ENCODE assay signal across 15 cellular contexts in the genomic region with DNA sequence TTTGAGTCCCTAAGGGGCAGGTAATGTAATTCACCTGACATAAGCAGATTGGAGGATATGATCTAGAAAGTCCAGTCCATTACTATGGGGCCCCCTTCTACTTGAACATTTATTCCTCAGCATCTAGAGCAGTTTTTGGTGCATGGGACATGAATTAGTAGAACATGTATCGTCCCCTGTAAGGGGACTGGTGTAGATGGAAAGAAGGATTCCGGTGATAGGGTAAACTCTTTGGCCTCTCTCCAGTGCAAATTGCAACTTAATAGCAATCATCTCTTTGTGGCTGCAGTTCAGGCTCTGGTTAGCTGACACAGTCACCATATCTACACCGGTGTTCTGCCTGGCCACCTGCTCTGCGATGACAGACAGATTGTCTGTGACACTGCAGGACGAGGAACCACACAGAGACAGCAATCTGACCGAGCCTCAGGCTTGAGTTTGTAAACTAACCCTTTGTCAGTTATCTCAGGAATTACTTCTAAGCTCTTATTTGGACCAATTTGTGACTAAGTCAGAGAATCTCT. TPM values are rescaled to one million over a fixed set of nuclear protein-coding genes. Genes with fewer than 3 reads are reported as not detected.
DNase-seq lines count a peak whose midpoint lies in the region; ATAC-seq and TF ChIP-seq lines count a peak whose summit lies in the region.
"Had no signal": no experiment of that assay in that cellular context is flagged by ENCODE, and none has a peak within 500 bp of the region (broad histone marks: within the 10 kb centered on the region; RNA-seq: fewer than 3 reads in every experiment).

No MANE protein-coding gene starts in this region.

- no peak for ATAC-seq in naive thymus-derived CD4-positive, alpha-beta T cell
- ATAC-seq in gastroesophageal sphincter: no peak
- ATAC-seq: activated CD4-positive, CD25-positive, alpha-beta regulatory T cell treated with anti-CD3 and anti-CD28 coated beads, Interleukin-2, amount 50 U/mL, for 24 hours; PC-3; stimulated activated naive CD8-positive, alpha-beta T cell treated with anti-CD3 and anti-CD28 coated beads, Interleukin-15, Interleukin-2, amounts not matched to agents 100 U/mL and 50 U/mL, for 24 hours had no signal

- H3K4me3 Mint-ChIP-seq in HFFc6 (peak overlapping the region; percentile 72), neural progenitor cell (no peak overlapping the region)
- no peak overlapping the region for H3K4me3 Mint-ChIP-seq in activated naive CD4-positive, alpha-beta T cell treated with anti-CD3 and anti-CD28 coated beads for 36 hours
- H3K4me3 Mint-ChIP-seq in naive thymus-derived CD4-positive, alpha-beta T cell: no peak overlapping the region
- H3K4me3 Mint-ChIP-seq: activated naive CD8-positive, alpha-beta T cell treated with anti-CD3 and anti-CD28 coated beads, Interleukin-2, amount 10 ng/mL, durations not matched to agents 7 days and 5 days had no signal

- H3K27ac ChIP-seq in WERI-Rb-1 (no peak overlapping the region), neural progenitor cell (no peak overlapping the region), gastroesophageal sphincter (no peak overlapping the region)
- H3K27ac ChIP-seq in naive thymus-derived CD4-positive, alpha-beta T cell (ENCODE audit: low read depth, low read length): no peak overlapping the region

- WGBS in gastroesophageal sphincter (ENCODE audit: low coverage in 1 of 2), 2 donors: 48 to 90% methylated on average over 2 to 6 of the region's 6 CpGs

- no peak for DNase-seq in HFFc6
- peak; percentile 89 for DNase-seq in NCI-H146 treated with DMSO at 0.1 percent for 48 hours (lab: John Stamatoyannopoulos, UW; ENCODE audit: unreplicated experiment)
- DNase-seq in WERI-Rb-1: peak; percentile 74
- peak; percentile 20 for DNase-seq in neural progenitor cell (ENCODE audit: low spot score)
- DNase-seq in activated naive CD4-positive, alpha-beta T cell treated with anti-CD3 and anti-CD28 coated beads for 36 hours: no peak
- DNase-seq in naive thymus-derived CD4-positive, alpha-beta T cell: no peak
- no peak for DNase-seq in hepatic stellate cell (ENCODE audit: low spot score)
- DNase-seq: activated naive CD8-positive, alpha-beta T cell treated with anti-CD3 and anti-CD28 coated beads, Interleukin-2, amount 10 ng/mL, durations not matched to agents 7 days and 5 days; activated T-cell treated with anti-CD3 and anti-CD28 coated beads for 4 hours; NCI-H1436; PC-3; stimulated activated naive CD8-positive, alpha-beta T cell treated with anti-CD3 and anti-CD28 coated beads, Interleukin-15, Interleukin-2, amounts not matched to agents 100 U/mL and 50 U/mL, for 24 hours had no signal

- TF ChIP-seq EP300 in gastroesophageal sphincter (IDR thresholded peaks at IDR 0.05): no peak

- H3K9me3 Mint-ChIP-seq in HFFc6 (no peaks in the 10 kb centered on the region), neural progenitor cell (no peaks in the 10 kb centered on the region)
- no peaks in the 10 kb centered on the region for H3K9me3 Mint-ChIP-seq in activated naive CD4-positive, alpha-beta T cell treated with anti-CD3 and anti-CD28 coated beads for 36 hours
- H3K9me3 Mint-ChIP-seq in naive thymus-derived CD4-positive, alpha-beta T cell: no peaks in the 10 kb centered on the region
- H3K9me3 Mint-ChIP-seq: activated naive CD8-positive, alpha-beta T cell treated with anti-CD3 and anti-CD28 coated beads, Interleukin-2, amount 10 ng/mL, durations not matched to agents 7 days and 5 days had no signal

- peak overlapping the region; percentile 72; the same call in 1 of the 2 replicates for H3K27ac Mint-ChIP-seq in HFFc6
- H3K27ac Mint-ChIP-seq in neural progenitor cell: no peak overlapping the region
- H3K27ac Mint-ChIP-seq in activated naive CD4-positive, alpha-beta T cell treated with anti-CD3 and anti-CD28 coated beads for 36 hours: no peak overlapping the region
- H3K27ac Mint-ChIP-seq in naive thymus-derived CD4-positive, alpha-beta T cell: no peak overlapping the region
- H3K27ac Mint-ChIP-seq: activated naive CD8-positive, alpha-beta T cell treated with anti-CD3 and anti-CD28 coated beads, Interleukin-2, amount 10 ng/mL, durations not matched to agents 7 days and 5 days had no signal

- H3K27me3 ChIP-seq in WERI-Rb-1 (ENCODE audit: insufficient read depth, low read depth, severe bottlenecking) (no peaks in the 10 kb centered on the region), neural progenitor cell (peaks cover 15% of the 10 kb centered on the region), gastroesophageal sphincter (no peaks in the 10 kb centered on the region)
- peaks cover 0 to 3% of the 10 kb centered on the region in 2 donors for H3K27me3 ChIP-seq in naive thymus-derived CD4-positive, alpha-beta T cell (ENCODE audit: control insufficient read depth in 2 of 2, insufficient read depth in 2 of 2, low read length in 2 of 2)
- H3K27me3 ChIP-seq: BLaER1 treated with 17β-estradiol and CSF1 and Interleukin-3, amounts not matched to agents 10 nM and 100 nM had no signal

- H3K4me3 ChIP-seq in WERI-Rb-1 (ENCODE audit: low read depth, low read length): no peak overlapping the region
- no peak overlapping the region for H3K4me3 ChIP-seq in neural progenitor cell
- H3K4me3 ChIP-seq in naive thymus-derived CD4-positive, alpha-beta T cell (ENCODE audit: low read length): no peak overlapping the region
- peak overlapping the region in 1 of 2 donors; percentile 15 for H3K4me3 ChIP-seq in gastroesophageal sphincter
- H3K4me3 ChIP-seq: BLaER1 treated with 17β-estradiol and CSF1 and Interleukin-3, amounts not matched to agents 10 nM and 100 nM had no signal

- TF ChIP-seq POLR2A in gastroesophageal sphincter (IDR thresholded peaks at IDR 0.05): no peak

- no peaks in the 10 kb centered on the region for H3K79me2 ChIP-seq in neural progenitor cell (ENCODE audit: low read depth)

- H3K4me1 ChIP-seq in neural progenitor cell (peaks cover 9% of the 10 kb centered on the region), gastroesophageal sphincter (no peaks in the 10 kb centered on the region)
- H3K4me1 ChIP-seq in naive thymus-derived CD4-positive, alpha-beta T cell (ENCODE audit: control insufficient read depth in 2 of 2, insufficient read depth in 2 of 2, low read length in 2 of 2): no peaks in the 10 kb centered on the region

- H2AFZ ChIP-seq in neural progenitor cell (replicated peaks): peak overlapping the region; percentile 72

- H3K27me3 Mint-ChIP-seq in HFFc6 (ENCODE audit: insufficient read depth) (no peaks in the 10 kb centered on the region; the same call in 1 of the 2 replicates), neural progenitor cell (ENCODE audit: insufficient read depth, low read depth) (peaks cover 2% of the 10 kb centered on the region)
- peaks cover 15% of the 10 kb centered on the region for H3K27me3 Mint-ChIP-seq in activated naive CD4-positive, alpha-beta T cell treated with anti-CD3 and anti-CD28 coated beads for 36 hours (ENCODE audit: low read depth)
- H3K27me3 Mint-ChIP-seq in naive thymus-derived CD4-positive, alpha-beta T cell: peaks cover 0 to 20% (median 4%) of the 10 kb centered on the region in 5 donors

- H3K4me1 Mint-ChIP-seq in HFFc6 (ENCODE audit: low read depth) (peaks cover 39% of the 10 kb centered on the region), neural progenitor cell (peaks cover 22% of the 10 kb centered on the region)
- no peaks in the 10 kb centered on the region for H3K4me1 Mint-ChIP-seq in activated naive CD4-positive, alpha-beta T cell treated with anti-CD3 and anti-CD28 coated beads for 36 hours (ENCODE audit: low read depth)
- H3K4me1 Mint-ChIP-seq in naive thymus-derived CD4-positive, alpha-beta T cell: no peaks in the 10 kb centered on the region
- H3K4me1 Mint-ChIP-seq: activated naive CD8-positive, alpha-beta T cell treated with anti-CD3 and anti-CD28 coated beads, Interleukin-2, amount 10 ng/mL, durations not matched to agents 7 days and 5 days had no signal

- no peaks in the 10 kb centered on the region for H4K20me1 ChIP-seq in neural progenitor cell (ENCODE audit: low read depth)
- H4K20me1 ChIP-seq: BLaER1 treated with 17β-estradiol and CSF1 and Interleukin-3, amounts not matched to agents 10 nM and 100 nM had no signal

- intact Hi-C loops in activated naive CD4-positive, alpha-beta T cell treated with anti-CD3 and anti-CD28 coated beads for 36 hours (cut with micrococcal nuclease): no loop called here
- intact Hi-C loops in naive thymus-derived CD4-positive, alpha-beta T cell (cut with micrococcal nuclease): no loop called here

- H3K9me3 ChIP-seq in WERI-Rb-1 (ENCODE audit: severe bottlenecking) (no peaks in the 10 kb centered on the region), neural progenitor cell (ENCODE audit: low read depth) (no peaks in the 10 kb centered on the region), gastroesophageal sphincter (no peaks in the 10 kb centered on the region)
- H3K9me3 ChIP-seq in naive thymus-derived CD4-positive, alpha-beta T cell (ENCODE audit: control insufficient read depth in 2 of 3, low read length in 3 of 3): no peaks in the 10 kb centered on the region
- H3K9me3 ChIP-seq: BLaER1 treated with 17β-estradiol and CSF1 and Interleukin-3, amounts not matched to agents 10 nM and 100 nM had no signal

- H3K9ac ChIP-seq in neural progenitor cell: no peak overlapping the region
- H3K9ac ChIP-seq: BLaER1 treated with 17β-estradiol and CSF1 and Interleukin-3, amounts not matched to agents 10 nM and 100 nM had no signal

- H3F3A ChIP-seq in neural progenitor cell (ENCODE audit: low read depth): no peaks in the 10 kb centered on the region

- TF ChIP-seq CTCF in HFFc6 (IDR thresholded peaks at IDR 0.05) (no peak), WERI-Rb-1 (IDR thresholded peaks at IDR 0.05; ENCODE audit: low read depth, low read length) (no peak), neural progenitor cell (IDR thresholded peaks at IDR 0.05) (no peak), gastroesophageal sphincter (IDR thresholded peaks at IDR 0.05) (no peak)

- POLR2A ChIA-PET in naive thymus-derived CD4-positive, alpha-beta T cell (lab: Charles Lee): no interaction called here

- no peaks in the 10 kb centered on the region for H3K36me3 Mint-ChIP-seq in HFFc6 (ENCODE audit: low read depth)
- H3K36me3 Mint-ChIP-seq in neural progenitor cell: no peaks in the 10 kb centered on the region
- no peaks in the 10 kb centered on the region for H3K36me3 Mint-ChIP-seq in activated naive CD4-positive, alpha-beta T cell treated with anti-CD3 and anti-CD28 coated beads for 36 hours (ENCODE audit: low read depth)
- no peaks in the 10 kb centered on the region for H3K36me3 Mint-ChIP-seq in naive thymus-derived CD4-positive, alpha-beta T cell
- H3K36me3 Mint-ChIP-seq: activated naive CD8-positive, alpha-beta T cell treated with anti-CD3 and anti-CD28 coated beads, Interleukin-2, amount 10 ng/mL, durations not matched to agents 7 days and 5 days had no signal

- CTCF ChIA-PET in activated naive CD4-positive, alpha-beta T cell treated with anti-CD3 and anti-CD28 coated beads for 36 hours (lab: Charles Lee): no interaction called here
- CTCF ChIA-PET in naive thymus-derived CD4-positive, alpha-beta T cell (lab: Charles Lee): no interaction called here

- no peak overlapping the region for H3K4me2 ChIP-seq in neural progenitor cell

- H3K36me3 ChIP-seq in WERI-Rb-1 (no peaks in the 10 kb centered on the region), neural progenitor cell (no peaks in the 10 kb centered on the region), gastroesophageal sphincter (no peaks in the 10 kb centered on the region)
- H3K36me3 ChIP-seq in naive thymus-derived CD4-positive, alpha-beta T cell (ENCODE audit: control insufficient read depth in 2 of 3, insufficient read depth in 3 of 3, low read length in 3 of 3): no peaks in the 10 kb centered on the region
- H3K36me3 ChIP-seq: BLaER1 treated with 17β-estradiol and CSF1 and Interleukin-3, amounts not matched to agents 10 nM and 100 nM had no signal

RNA-seq across cellular contexts. Expression of gene SLC8A1, which starts 6.4 kb away (rescaled TPM):
- 10 to 100 TPM; 71.5 to 96.9 (median 92.2) TPM for total RNA-seq in HFFc6 (2021; fragmentation: NEBNext Ultra II Directional; extraction: Animal tissue kit (Norgen Biotek cat#: 25700))
- total RNA-seq in neural progenitor cell (ENCODE audit: low replicate concordance) (6.5 and 9.6 TPM in 2 replicates), gastroesophageal sphincter (100 to 1,000 TPM in 3 of 4 donors, 10 to 100 TPM in 1; 76.3 to 168 (median 146) TPM)
- under 1 TPM; 0.60 to 0.99 TPM for total RNA-seq in activated naive CD4-positive, alpha-beta T cell treated with anti-CD3 and anti-CD28 coated beads for 36 hours
- 10 to 100 TPM in 1 of 5 experiments, 1 to 10 TPM in 3, under 1 TPM in 1; 0.95 to 22.8 (median 1.5) TPM for total RNA-seq in naive thymus-derived CD4-positive, alpha-beta T cell
- polyA plus RNA-seq in naive thymus-derived CD4-positive, alpha-beta T cell: not detected

Comparison
In these comparisons a context has a peak if more than half of its experiments do, and no peak if none do; other contexts are left out.
1. DNase-seq: peak in NCI-H146 treated with DMSO at 0.1 percent for 48 hours (single experiment), WERI-Rb-1 (single experiment) and neural progenitor cell (single experiment); none in HFFc6 (single experiment), activated naive CD4-positive, alpha-beta T cell treated with anti-CD3 and anti-CD28 coated beads for 36 hours (single experiment), naive thymus-derived CD4-positive, alpha-beta T cell (0 of 9) and hepatic stellate cell (single experiment).